Comparison of ENCODE assay signal across 17 cellular contexts in genomic region chr5:131630208-131630962, GRCh38. TPM values are rescaled to one million over a fixed set of nuclear protein-coding genes. Genes with fewer than 3 reads are reported as not detected.
A peak's percentile ranks its signal among the peaks of the same experiment; 100 is the strongest.
DNase-seq lines count a peak whose midpoint lies in the region; ATAC-seq and TF ChIP-seq lines count a peak whose summit lies in the region.
"Had no signal": no experiment of that assay in that cellular context is flagged by ENCODE, and none has a peak within 500 bp of the region (broad histone marks: within the 10 kb centered on the region; RNA-seq: fewer than 3 reads in every experiment).

No MANE protein-coding gene starts in this region.

- intact Hi-C loops in colonic mucosa (cut with DNase I): no loop called here

- H2AFZ ChIP-seq in smooth muscle cell (ENCODE audit: low read depth): no peak overlapping the region

- no peak overlapping the region for H3K4me2 ChIP-seq in smooth muscle cell

- H3K36me3 ChIP-seq in colonic mucosa (no peaks in the 10 kb centered on the region), smooth muscle cell (ENCODE audit: low read depth) (no peaks in the 10 kb centered on the region)
- H3K36me3 ChIP-seq: left ventricle myocardium inferior had no signal

- H3K27ac Mint-ChIP-seq in activated naive CD8-positive, alpha-beta T cell: peak overlapping the region; percentile 13
- H3K27ac Mint-ChIP-seq in activated naive CD8-positive, alpha-beta T cell treated with anti-CD3 and anti-CD28 coated beads, Interleukin-2, amount 50 U/mL, for 24 hours: no peak overlapping the region
- no peak overlapping the region for H3K27ac Mint-ChIP-seq in HFFc6
- H3K27ac Mint-ChIP-seq: activated CD8-positive, alpha-beta memory T cell treated with anti-CD3 and anti-CD28 coated beads, Interleukin-2, amount 10 ng/mL, durations not matched to agents 7 days and 5 days; natural killer cell treated with Interleukin-12 subunit alpha and Interleukin-12 subunit beta and Interleukin-15 and Interleukin-18, amount 100 ng/mL, for 72 hours; type B pancreatic cell had no signal

- H3K27ac ChIP-seq in colonic mucosa (peak overlapping the region; percentile 38), smooth muscle cell (ENCODE audit: low read depth) (no peak overlapping the region)
- H3K27ac ChIP-seq: left ventricle myocardium inferior had no signal

- no peak for DNase-seq in activated naive CD8-positive, alpha-beta T cell treated with anti-CD3 and anti-CD28 coated beads, Interleukin-2, amount 50 U/mL, for 24 hours
- DNase-seq in NCI-H446 (lab: John Stamatoyannopoulos, UW) (peak; percentile 4 to 20), colonic mucosa (no peak), superior temporal gyrus (ENCODE audit: extremely low spot score) (peak; percentile 56), amygdala (lab: John Stamatoyannopoulos, UW) (no peak), HFFc6 (no peak), smooth muscle cell (lab: John Stamatoyannopoulos, UW; ENCODE audit: unreplicated experiment) (no peak)
- DNase-seq: activated CD8-positive, alpha-beta memory T cell treated with anti-CD3 and anti-CD28 coated beads, Interleukin-2, amount 10 ng/mL, durations not matched to agents 7 days and 5 days; KBM-7; left ventricle myocardium inferior; NCI-H1436; stimulated activated CD8-positive, alpha-beta memory T cell treated with anti-CD3 and anti-CD28 coated beads, Interleukin-4, amount 100 ng/mL, for 48 hours had no signal

- peaks cover 21% of the 10 kb centered on the region for H3K4me1 ChIP-seq in colonic mucosa
- H3K4me1 ChIP-seq in smooth muscle cell (ENCODE audit: low read depth): peaks cover 8% of the 10 kb centered on the region

- H3K27me3 ChIP-seq in colonic mucosa: no peaks in the 10 kb centered on the region
- no peaks in the 10 kb centered on the region for H3K27me3 ChIP-seq in smooth muscle cell (ENCODE audit: low read depth)

- H3K9ac ChIP-seq in colonic mucosa (ENCODE audit: low read depth in 2 of 2, low read length in 2 of 2): peak overlapping the region in 1 of 2 donors; percentile 9
- no peak overlapping the region for H3K9ac ChIP-seq in smooth muscle cell (ENCODE audit: low read depth)

- no peaks in the 10 kb centered on the region for H3K9me3 ChIP-seq in colonic mucosa
- no peaks in the 10 kb centered on the region for H3K9me3 ChIP-seq in smooth muscle cell (replicated peaks; ENCODE audit: low read depth)
- H3K9me3 ChIP-seq: left ventricle myocardium inferior had no signal

- H3K27me3 Mint-ChIP-seq in activated naive CD8-positive, alpha-beta T cell: no peaks in the 10 kb centered on the region
- no peaks in the 10 kb centered on the region for H3K27me3 Mint-ChIP-seq in activated naive CD8-positive, alpha-beta T cell treated with anti-CD3 and anti-CD28 coated beads, Interleukin-2, amount 50 U/mL, for 24 hours
- peaks cover 5% of the 10 kb centered on the region for H3K27me3 Mint-ChIP-seq in HFFc6 (ENCODE audit: insufficient read depth)
- H3K27me3 Mint-ChIP-seq: central memory CD8-positive, alpha-beta T cell; natural killer cell treated with Interleukin-12 subunit alpha and Interleukin-12 subunit beta and Interleukin-15 and Interleukin-18, amount 100 ng/mL, for 72 hours; type B pancreatic cell had no signal

- peaks cover 52% of the 10 kb centered on the region for H3K4me1 Mint-ChIP-seq in activated naive CD8-positive, alpha-beta T cell (ENCODE audit: low read depth)
- H3K4me1 Mint-ChIP-seq in activated naive CD8-positive, alpha-beta T cell treated with anti-CD3 and anti-CD28 coated beads, Interleukin-2, amount 50 U/mL, for 24 hours: peaks cover 19% of the 10 kb centered on the region
- H3K4me1 Mint-ChIP-seq in HFFc6 (ENCODE audit: low read depth): peaks cover 24% of the 10 kb centered on the region

- H3K4me3 ChIP-seq in colonic mucosa: no peak overlapping the region
- no peak overlapping the region for H3K4me3 ChIP-seq in smooth muscle cell
- H3K4me3 ChIP-seq: left ventricle myocardium inferior had no signal

- ATAC-seq in activated naive CD8-positive, alpha-beta T cell treated with anti-CD3 and anti-CD28 coated beads, Interleukin-2, amount 50 U/mL, for 24 hours: no peak
- ATAC-seq: activated CD8-positive, alpha-beta memory T cell treated with anti-CD3 and anti-CD28 coated beads, Interleukin-2, amount 10 ng/mL, durations not matched to agents 7 days and 5 days; activated naive CD4-positive, alpha-beta T cell treated with anti-CD3 and anti-CD28 coated beads, Interleukin-2, amount 50 U/mL, for 72 hours; natural killer cell treated with Interleukin-12 subunit alpha and Interleukin-12 subunit beta and Interleukin-15 and Interleukin-18, amount 100 ng/mL, for 72 hours had no signal

- no peaks in the 10 kb centered on the region for H3K9me3 Mint-ChIP-seq in activated naive CD8-positive, alpha-beta T cell (ENCODE audit: low read depth)
- no peaks in the 10 kb centered on the region for H3K9me3 Mint-ChIP-seq in activated naive CD8-positive, alpha-beta T cell treated with anti-CD3 and anti-CD28 coated beads, Interleukin-2, amount 50 U/mL, for 24 hours
- H3K9me3 Mint-ChIP-seq in HFFc6: peaks cover 4% of the 10 kb centered on the region; the same call in 1 of the 2 replicates
- H3K9me3 Mint-ChIP-seq: activated naive CD4-positive, alpha-beta T cell treated with anti-CD3 and anti-CD28 coated beads, Interleukin-2, amount 50 U/mL, for 72 hours; central memory CD8-positive, alpha-beta T cell; natural killer cell treated with Interleukin-12 subunit alpha and Interleukin-12 subunit beta and Interleukin-15 and Interleukin-18, amount 100 ng/mL, for 72 hours; type B pancreatic cell had no signal

- 58% methylated on average over 4 of the region's 4 CpGs for WGBS in smooth muscle cell (ENCODE audit: low lambda C conversion rate)

- peaks cover 19% of the 10 kb centered on the region for H4K20me1 ChIP-seq in smooth muscle cell (ENCODE audit: low read depth)

- H3K79me2 ChIP-seq in smooth muscle cell (ENCODE audit: low read depth): peaks cover 84% of the 10 kb centered on the region

- no peaks in the 10 kb centered on the region for H3F3A ChIP-seq in smooth muscle cell (ENCODE audit: low read depth)

- no peak for TF ChIP-seq CTCF in colonic mucosa (IDR thresholded peaks at IDR 0.05)
- TF ChIP-seq CTCF in HFFc6 (IDR thresholded peaks at IDR 0.05): no peak
- TF ChIP-seq CTCF in smooth muscle cell (IDR thresholded peaks at IDR 0.05; ENCODE audit: borderline replicate concordance, insufficient read depth, poor library complexity, severe bottlenecking): no peak

- peaks cover 4% of the 10 kb centered on the region for H3K36me3 Mint-ChIP-seq in activated naive CD8-positive, alpha-beta T cell
- H3K36me3 Mint-ChIP-seq in activated naive CD8-positive, alpha-beta T cell treated with anti-CD3 and anti-CD28 coated beads, Interleukin-2, amount 50 U/mL, for 24 hours (ENCODE audit: low read depth): peaks cover 24% of the 10 kb centered on the region
- H3K36me3 Mint-ChIP-seq in HFFc6 (ENCODE audit: low read depth): peaks cover 11% of the 10 kb centered on the region

- H3K4me3 Mint-ChIP-seq in activated naive CD8-positive, alpha-beta T cell: peak overlapping the region; percentile 30
- no peak overlapping the region for H3K4me3 Mint-ChIP-seq in activated naive CD8-positive, alpha-beta T cell treated with anti-CD3 and anti-CD28 coated beads, Interleukin-2, amount 50 U/mL, for 24 hours
- no peak overlapping the region for H3K4me3 Mint-ChIP-seq in HFFc6
- H3K4me3 Mint-ChIP-seq: activated CD8-positive, alpha-beta memory T cell treated with anti-CD3 and anti-CD28 coated beads, Interleukin-2, amount 10 ng/mL, durations not matched to agents 7 days and 5 days; central memory CD8-positive, alpha-beta T cell; natural killer cell treated with Interleukin-12 subunit alpha and Interleukin-12 subunit beta and Interleukin-15 and Interleukin-18, amount 100 ng/mL, for 72 hours; type B pancreatic cell had no signal

RNA-seq across cellular contexts. Expression of gene RAPGEF6, which starts 4.6 kb away (rescaled TPM):
- total RNA-seq in colonic mucosa (10 to 100 TPM; 14.9 to 16.2 TPM), smooth muscle cell (10.3 and 13.3 TPM in 2 replicates)
- total RNA-seq in HFFc6 (2021; fragmentation: NEBNext Ultra II Directional; extraction: Animal tissue kit (Norgen Biotek cat#: 25700)): 10 to 100 TPM in 3 of 6 experiments, 1 to 10 TPM in 3; 7.3 to 12.0 (median 10.2) TPM
- polyA plus RNA-seq in smooth muscle cell: 1.9 and 3.6 TPM in 2 replicates

Comparison
In these comparisons a context has a peak if more than half of its experiments do, and no peak if none do; other contexts are left out.
1. DNase-seq: peak in NCI-H446 (2 of 2) and superior temporal gyrus (single experiment); none in activated naive CD8-positive, alpha-beta T cell treated with anti-CD3 and anti-CD28 coated beads, Interleukin-2, amount 50 U/mL, for 24 hours (single experiment), colonic mucosa (single experiment), amygdala (0 of 56), HFFc6 (single experiment) and smooth muscle cell (single experiment).